In the genomic region with DNA sequence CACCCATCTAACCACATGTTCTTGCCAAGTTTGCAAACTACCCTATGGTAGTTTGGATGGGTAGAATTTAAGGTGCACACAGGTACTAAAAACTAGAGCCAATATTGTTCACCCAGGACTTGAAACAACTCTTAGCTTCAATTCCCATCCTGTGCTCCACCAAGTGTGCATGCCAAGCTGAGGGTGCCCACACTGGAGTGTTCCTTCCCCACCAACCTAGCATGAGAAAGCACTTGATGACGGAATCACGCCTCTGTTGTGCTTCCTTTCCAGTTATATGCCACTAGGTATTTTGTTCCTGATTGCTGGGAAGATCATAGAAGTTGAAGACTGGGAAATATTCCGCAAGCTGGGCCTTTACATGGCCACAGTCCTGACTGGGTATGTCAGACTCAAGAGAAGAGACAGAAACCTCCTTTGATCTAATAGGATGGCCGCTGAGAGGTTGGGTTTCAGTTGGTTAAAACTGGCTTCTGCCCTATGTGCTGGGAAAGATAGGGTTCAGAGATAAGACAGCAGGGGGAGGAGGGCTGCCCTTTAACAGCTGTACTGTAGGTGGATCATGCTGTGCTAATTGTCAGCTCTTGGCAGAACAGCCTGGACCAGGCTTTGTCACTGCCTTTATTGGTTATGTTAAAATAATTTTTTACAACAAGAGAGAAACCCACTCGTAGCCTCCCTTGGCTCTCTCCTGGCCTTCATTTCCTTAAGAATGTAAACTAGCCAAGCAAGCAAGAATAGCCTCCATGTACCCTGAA, we compare ENCODE assay signal across 19 cellular contexts.
DNase-seq lines count a peak whose midpoint lies in the region; ATAC-seq, FAIRE-seq and TF ChIP-seq lines count a peak whose summit lies in the region.
"Had no signal": no experiment of that assay in that cellular context is flagged by ENCODE, and none has a peak within 500 bp of the region (broad histone marks: within the 10 kb centered on the region; RNA-seq: fewer than 3 reads in every experiment).

No MANE protein-coding gene starts in this region.

- DNase-seq in HepG2 (ENCODE audit: low spot score) (no peak), NCI-H345 treated with DMSO at 0.1 percent for 48 hours (lab: John Stamatoyannopoulos, UW; ENCODE audit: unreplicated experiment) (peak; percentile 14), left lobe of liver (ENCODE audit: low spot score) (no peak), pancreas (no peak), DMS153 treated with DMSO at 0.1 percent for 48 hours (lab: John Stamatoyannopoulos, UW; ENCODE audit: unreplicated experiment) (no peak), mucosa of descending colon (no peak)
- DNase-seq: activated effector memory CD4-positive, alpha-beta T cell treated with anti-CD3 and anti-CD28 coated beads, Interleukin-2, amount 50 U/mL, for 16 hours; CD4-positive, alpha-beta memory T cell; EL; hippocampal formation; SHP77 treated with DMSO at 0.1 percent for 48 hours; stimulated activated CD4-positive, alpha-beta T cell treated with anti-CD3 and anti-CD28 coated beads, Interleukin-15, amount 100 ng/mL, for 24 hours; stimulated activated naive CD4-positive, alpha-beta T cell; T-helper 2 cell; upper lobe of left lung had no signal

- BruUV-seq in HepG2 (replicated peaks; lab: Mats Ljungman, UMichigan): no TSS peak

- no peaks in the 10 kb centered on the region for H4K20me1 ChIP-seq in HepG2 (ENCODE audit: insufficient read depth, low read length)

- in situ Hi-C loops in HepG2 (cut with HindIII; ENCODE audit: extremely low pct_ligation_motif_present, low pct_unique_long_range_greater_than_20kb): no loop called here

- intact Hi-C loops in HepG2 (cut with micrococcal nuclease; ENCODE audit: unreplicated experiment) (loop anchor here (10.0 kb wide), 1 partner anchor 59 kb away; no protein-coding TSS in a partner anchor), pancreas (cut with DNase I) (no loop called here), mucosa of descending colon (cut with DNase I, micrococcal nuclease) (no loop called here)

- TF ChIP-seq RAD21 in liver (IDR thresholded peaks at IDR 0.05): no peak
- TF ChIP-seq RAD21 in HepG2 (CRISPR knock-in tag; IDR thresholded peaks at IDR 0.05): no peak

- FAIRE-seq in HepG2 (lab: Jason Lieb, UNC) (no peak), pancreas (lab: Jason Lieb, UNC) (no peak)
- FAIRE-seq: endometrium had no signal

- TF ChIP-seq CTCF in liver (IDR thresholded peaks at IDR 0.05; ENCODE audit: low read depth, low read length, missing input control) (no peak), HepG2 (CRISPR knock-in tag; IDR thresholded peaks at IDR 0.05) (no peak), pancreas (IDR thresholded peaks at IDR 0.05) (no peak), mucosa of descending colon (IDR thresholded peaks at IDR 0.05) (no peak)

- TF ChIP-seq POLR2A in HepG2 (IDR thresholded peaks at IDR 0.05; ENCODE audit: insufficient read depth in 1 of 2, low read depth in 2 of 2, low read length in 2 of 2): no peak

- TF ChIP-seq EP300 in HepG2 (IDR thresholded peaks at IDR 0.05; ENCODE audit: low read depth in 2 of 2, low read length in 2 of 2) (no peak), HepG2 (CRISPR knock-in tag; IDR thresholded peaks at IDR 0.05; ENCODE audit: borderline replicate concordance) (no peak)

- CTCF ChIA-PET in HepG2 (lab: Yijun Ruan, JAX; ENCODE audit: low intra/inter-chr PET ratio, low total read pairs): no interaction called here

- H3K4me1 ChIP-seq in liver (ENCODE audit: control insufficient read depth in 4 of 4, insufficient read depth in 4 of 4, low read length in 3 of 4) (peaks cover 4 to 18% (median 9%) of the 10 kb centered on the region in 4 donors), HepG2 (ENCODE audit: insufficient read depth, low read length) (no peaks in the 10 kb centered on the region), pancreas (no peaks in the 10 kb centered on the region), mucosa of descending colon (ENCODE audit: low read depth) (no peaks in the 10 kb centered on the region)
- H3K4me1 ChIP-seq: upper lobe of left lung had no signal

- no peaks in the 10 kb centered on the region for H3K27me3 ChIP-seq in liver (ENCODE audit: control insufficient read depth in 4 of 4, insufficient read depth in 4 of 4, low read length in 3 of 4)
- H3K27me3 ChIP-seq in HepG2 (ENCODE audit: control insufficient read depth in 1 of 2, insufficient read depth in 2 of 2, low read length in 2 of 2): peaks cover 0 to 1% of the 10 kb centered on the region in 2 experiments; a peak in 1 of 5 replicates
- no peaks in the 10 kb centered on the region for H3K27me3 ChIP-seq in pancreas
- H3K27me3 ChIP-seq: upper lobe of left lung had no signal

- ATAC-seq in HepG2 (no peak; the same call in 2 of the 3 replicates), left lobe of liver (peak; percentile 44), pancreas (no peak), GM19455 (IDR thresholded peaks at IDR 0.05; ENCODE audit: unreplicated experiment) (no peak), mucosa of descending colon (no peak)

- POLR2A ChIA-PET in HepG2 (lab: Yijun Ruan, JAX): no interaction called here

- 89% methylated on average over 5 of the region's 5 CpGs for WGBS in liver
- 13% methylated on average over 5 of the region's 5 CpGs for WGBS in HepG2 (ENCODE audit: low lambda C conversion rate)
- 82 to 86% methylated on average over 5 of the region's 5 CpGs for WGBS in pancreas, 2 donors

- H3K36me3 ChIP-seq in liver (ENCODE audit: control insufficient read depth in 4 of 4, insufficient read depth in 3 of 4, low read depth in 1 of 4, low read length in 3 of 4) (peaks cover 1 to 33% (median 20%) of the 10 kb centered on the region in 4 donors), HepG2 (replicated peaks in 1 of 2; ENCODE audit: control insufficient read depth in 1 of 2, insufficient read depth in 2 of 2, low read length in 2 of 2) (no peaks in the 10 kb centered on the region), pancreas (no peaks in the 10 kb centered on the region), mucosa of descending colon (ENCODE audit: low read depth) (no peaks in the 10 kb centered on the region)
- H3K36me3 ChIP-seq: neutrophil had no signal

- H3K9ac ChIP-seq in liver (ENCODE audit: low read depth in 1 of 2, low read length in 2 of 2): no peak overlapping the region
- H3K9ac ChIP-seq in HepG2 (ENCODE audit: insufficient read depth, low read depth, low read length): no peak overlapping the region

- no peaks in the 10 kb centered on the region for H3K79me2 ChIP-seq in HepG2 (ENCODE audit: insufficient read depth, low read length)

- H2AFZ ChIP-seq in HepG2 (ENCODE audit: low read length): no peak overlapping the region

- peak overlapping the region; percentile 54 to 77 for H3K27ac ChIP-seq in liver (ENCODE audit: low read depth in 1 of 2, low read length in 2 of 2)
- H3K27ac ChIP-seq in HepG2 (ENCODE audit: extremely low read length, insufficient read depth, low read length): no peak overlapping the region
- no peak overlapping the region for H3K27ac ChIP-seq in pancreas
- H3K27ac ChIP-seq: neutrophil, upper lobe of left lung had no signal

- H3K4me2 ChIP-seq in HepG2 (ENCODE audit: low read depth, low read length): no peak overlapping the region

- H3K4me3 ChIP-seq in liver (ENCODE audit: low read depth in 1 of 3, low read length in 3 of 3) (no peak overlapping the region), HepG2 (replicated peaks in 1 of 3; ENCODE audit: insufficient read depth in 1 of 3, low read depth in 2 of 3, low read length in 3 of 3) (no peak overlapping the region), pancreas (no peak overlapping the region), mucosa of descending colon (no peak overlapping the region)
- H3K4me3 ChIP-seq: upper lobe of left lung had no signal

- H3K9me3 ChIP-seq in liver (ENCODE audit: control insufficient read depth in 4 of 4, low read length in 3 of 4) (no peaks in the 10 kb centered on the region), HepG2 (ENCODE audit: low read length) (no peaks in the 10 kb centered on the region), pancreas (no peaks in the 10 kb centered on the region), mucosa of descending colon (no peaks in the 10 kb centered on the region)
- H3K9me3 ChIP-seq: neutrophil, upper lobe of left lung had no signal

TF ChIP-seq in liver, 16 proteins besides CTCF, POLR2A, EP300 and RAD21 (continues in another document):
- TF ChIP-seq, protein P1, sequence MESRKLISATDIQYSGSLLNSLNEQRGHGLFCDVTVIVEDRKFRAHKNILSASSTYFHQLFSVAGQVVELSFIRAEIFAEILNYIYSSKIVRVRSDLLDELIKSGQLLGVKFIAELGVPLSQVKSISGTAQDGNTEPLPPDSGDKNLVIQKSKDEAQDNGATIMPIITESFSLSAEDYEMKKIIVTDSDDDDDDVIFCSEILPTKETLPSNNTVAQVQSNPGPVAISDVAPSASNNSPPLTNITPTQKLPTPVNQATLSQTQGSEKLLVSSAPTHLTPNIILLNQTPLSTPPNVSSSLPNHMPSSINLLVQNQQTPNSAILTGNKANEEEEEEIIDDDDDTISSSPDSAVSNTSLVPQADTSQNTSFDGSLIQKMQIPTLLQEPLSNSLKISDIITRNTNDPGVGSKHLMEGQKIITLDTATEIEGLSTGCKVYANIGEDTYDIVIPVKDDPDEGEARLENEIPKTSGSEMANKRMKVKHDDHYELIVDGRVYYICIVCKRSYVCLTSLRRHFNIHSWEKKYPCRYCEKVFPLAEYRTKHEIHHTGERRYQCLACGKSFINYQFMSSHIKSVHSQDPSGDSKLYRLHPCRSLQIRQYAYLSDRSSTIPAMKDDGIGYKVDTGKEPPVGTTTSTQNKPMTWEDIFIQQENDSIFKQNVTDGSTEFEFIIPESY (IDR thresholded peaks at IDR 0.05): no peak
- TF ChIP-seq NR2F2 (IDR thresholded peaks at IDR 0.05) (no peak), TAF1 (conservative IDR thresholded peaks at IDR 0.05) (no peak), FOXA1 (IDR thresholded peaks at IDR 0.05) (no peak), FOXA2 (IDR thresholded peaks at IDR 0.05) (no peak)

TF ChIP-seq in HepG2, 621 proteins besides CTCF, POLR2A, EP300 and RAD21:
- TF ChIP-seq, protein P2, sequence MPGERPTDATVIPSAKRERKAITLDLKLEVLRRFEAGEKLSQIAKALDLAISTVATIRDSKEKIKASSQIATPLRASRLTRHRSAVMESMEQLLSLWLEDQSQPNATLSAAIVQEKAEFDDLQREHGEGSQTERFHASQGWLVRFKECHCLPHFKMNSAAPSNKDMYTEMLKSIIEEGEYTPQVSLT (CRISPR knock-in tag; IDR thresholded peaks at IDR 0.05; ENCODE audit: borderline replicate concordance, low read depth): no peak
- TF ChIP-seq ZNF180 (CRISPR knock-in tag; IDR thresholded peaks at IDR 0.05; ENCODE audit: borderline replicate concordance, low read depth) (no peak), MTF2 (CRISPR knock-in tag; IDR thresholded peaks at IDR 0.05; ENCODE audit: borderline replicate concordance) (no peak)
TF ChIP-seq in HepG2: peak in this region for 0.

Comparison
In these comparisons a context has a peak if more than half of its experiments do, and no peak if none do; other contexts are left out.
1. H3K27ac ChIP-seq: peak in liver (2 of 2); none in HepG2 (single experiment) and pancreas (0 of 4).